11 cellular contexts compared by ENCODE assay signal in the genomic region with DNA sequence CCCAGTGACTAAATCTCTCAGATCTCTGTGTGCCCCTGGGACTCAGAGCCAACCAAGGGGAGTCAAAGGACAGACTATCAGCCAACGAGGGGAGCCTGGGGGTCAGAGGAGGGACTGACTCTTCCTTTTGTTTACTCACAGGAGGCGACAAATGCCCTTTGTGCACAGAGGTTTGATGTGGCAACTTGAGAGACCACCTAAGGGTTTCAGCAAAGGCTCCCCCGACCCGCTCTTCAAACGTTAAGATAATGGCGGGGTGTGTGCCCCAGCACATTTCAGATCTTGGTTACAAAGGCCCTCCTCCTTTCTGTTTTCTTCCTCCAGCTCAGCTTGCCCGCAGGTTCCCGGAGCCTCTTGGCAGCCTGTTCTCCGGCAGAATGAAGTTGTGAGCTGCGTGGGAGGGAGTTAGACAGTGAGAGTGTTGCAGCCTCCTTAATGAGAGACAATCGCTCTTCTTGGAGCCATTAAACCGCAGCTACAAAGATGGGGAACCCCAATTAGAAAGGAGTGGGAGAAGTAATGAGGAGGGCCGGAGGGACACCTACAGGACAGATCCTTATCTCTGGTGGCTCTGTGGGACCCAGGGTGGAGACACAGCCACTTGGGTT.
DNase-seq lines count a peak whose midpoint lies in the region; ATAC-seq and TF ChIP-seq lines count a peak whose summit lies in the region.
"Had no signal": no experiment of that assay in that cellular context is flagged by ENCODE, and none has a peak within 500 bp of the region (broad histone marks: within the 10 kb centered on the region; RNA-seq: fewer than 3 reads in every experiment).

No MANE protein-coding gene starts in this region.

- peak overlapping the region; percentile 85 for H2AFZ ChIP-seq in osteoblast (ENCODE audit: low read length)

- H3K27me3 ChIP-seq in adrenal gland (no peaks in the 10 kb centered on the region), osteoblast (ENCODE audit: insufficient read depth, low read length) (no peaks in the 10 kb centered on the region)

- WGBS in adrenal gland, 4 donors = 62 to 73% (median 65%) methylated on average over 13 of the region's 13 CpGs

- no peaks in the 10 kb centered on the region for H4K20me1 ChIP-seq in osteoblast (ENCODE audit: insufficient read depth, low read length)

- peaks cover 0 to 6% of the 10 kb centered on the region in 2 donors for H3K4me1 ChIP-seq in adrenal gland (replicated peaks in 1 of 2)
- H3K4me1 ChIP-seq in osteoblast (ENCODE audit: insufficient read depth, low read length) = peaks cover 54% of the 10 kb centered on the region

- H3K36me3 ChIP-seq in adrenal gland (replicated peaks in 1 of 2) (no peaks in the 10 kb centered on the region), osteoblast (ENCODE audit: insufficient read depth, low read length) (no peaks in the 10 kb centered on the region)

- DNase-seq in AG08395 (ENCODE audit: low spot score) (peak; percentile 24), adrenal gland (peak in 5 of 7 donors; percentile 12 to 28 (median 24)), left cardiac atrium (peak; percentile 70), osteoblast (ENCODE audit: insufficient read length, low spot score, missing footprints) (peak; percentile 88), SW 1271 (lab: John Stamatoyannopoulos, UW) (no peak), activated gamma-delta T cell treated with Interleukin-2 at 50 U/mL for 16 hours (no peak)
- DNase-seq in stimulated activated naive CD8-positive, alpha-beta T cell treated with anti-CD3 and anti-CD28 coated beads, Interleukin-15, Interleukin-2, amounts not matched to agents 100 U/mL and 50 U/mL, for 24 hours = no peak
- DNase-seq: activated CD4-positive, CD25-positive, alpha-beta regulatory T cell treated with anti-CD3 and anti-CD28 coated beads, Interleukin-2, amount 50 U/mL, for 72 hours; amniotic stem cell had no signal

- H3K9me3 ChIP-seq in adrenal gland (replicated peaks in 1 of 3) (no peaks in the 10 kb centered on the region), osteoblast (ENCODE audit: low read depth, low read length) (no peaks in the 10 kb centered on the region)

- peak overlapping the region; percentile 71 for H3K4me2 ChIP-seq in osteoblast (ENCODE audit: insufficient read depth, low read length)
- H3K4me2 ChIP-seq: KMS-11 had no signal

- H3K27ac ChIP-seq in adrenal gland = no peak overlapping the region
- peak overlapping the region; percentile 84 for H3K27ac ChIP-seq in osteoblast (ENCODE audit: low read depth, low read length)
- H3K27ac ChIP-seq: KMS-11 had no signal

- no peak for TF ChIP-seq POLR2A in adrenal gland (IDR thresholded peaks at IDR 0.05)

- no peaks in the 10 kb centered on the region for H3K79me2 ChIP-seq in osteoblast (ENCODE audit: insufficient read depth, low read length)

- H3K4me3 ChIP-seq in adrenal gland (no peak overlapping the region), osteoblast (ENCODE audit: insufficient read depth, low read length) (peak overlapping the region; percentile 34)

- intact Hi-C loops in adrenal gland (cut with DNase I) = no loop called here
- intact Hi-C loops in left cardiac atrium (cut with DNase I) = no loop called here

- ATAC-seq in left cardiac atrium = peak; percentile 77 to 85
- no peak for ATAC-seq in GM18511 (IDR thresholded peaks at IDR 0.05; ENCODE audit: unreplicated experiment)
- no peak for ATAC-seq in stimulated activated naive CD8-positive, alpha-beta T cell treated with anti-CD3 and anti-CD28 coated beads, Interleukin-15, Interleukin-2, amounts not matched to agents 100 U/mL and 50 U/mL, for 24 hours

- TF ChIP-seq CTCF in adrenal gland (IDR thresholded peaks at IDR 0.05) (no peak), osteoblast (IDR thresholded peaks at IDR 0.05; ENCODE audit: extremely low read depth, low read depth, low read length) (no peak)

Comparison
In these comparisons a context has a peak if more than half of its experiments do, and no peak if none do; other contexts are left out.
1. DNase-seq: peak in AG08395 (single experiment), adrenal gland (5 of 7), left cardiac atrium (single experiment) and osteoblast (single experiment); none in SW 1271 (0 of 2), stimulated activated naive CD8-positive, alpha-beta T cell treated with anti-CD3 and anti-CD28 coated beads, Interleukin-15, Interleukin-2, amounts not matched to agents 100 U/mL and 50 U/mL, for 24 hours (single experiment) and activated gamma-delta T cell treated with Interleukin-2 at 50 U/mL for 16 hours (single experiment).
2. ATAC-seq: peak in left cardiac atrium (2 of 2); none in GM18511 (single experiment) and stimulated activated naive CD8-positive, alpha-beta T cell treated with anti-CD3 and anti-CD28 coated beads, Interleukin-15, Interleukin-2, amounts not matched to agents 100 U/mL and 50 U/mL, for 24 hours (single experiment).